Comparison of ENCODE assay signal across 1 cellular context in the genomic region with DNA sequence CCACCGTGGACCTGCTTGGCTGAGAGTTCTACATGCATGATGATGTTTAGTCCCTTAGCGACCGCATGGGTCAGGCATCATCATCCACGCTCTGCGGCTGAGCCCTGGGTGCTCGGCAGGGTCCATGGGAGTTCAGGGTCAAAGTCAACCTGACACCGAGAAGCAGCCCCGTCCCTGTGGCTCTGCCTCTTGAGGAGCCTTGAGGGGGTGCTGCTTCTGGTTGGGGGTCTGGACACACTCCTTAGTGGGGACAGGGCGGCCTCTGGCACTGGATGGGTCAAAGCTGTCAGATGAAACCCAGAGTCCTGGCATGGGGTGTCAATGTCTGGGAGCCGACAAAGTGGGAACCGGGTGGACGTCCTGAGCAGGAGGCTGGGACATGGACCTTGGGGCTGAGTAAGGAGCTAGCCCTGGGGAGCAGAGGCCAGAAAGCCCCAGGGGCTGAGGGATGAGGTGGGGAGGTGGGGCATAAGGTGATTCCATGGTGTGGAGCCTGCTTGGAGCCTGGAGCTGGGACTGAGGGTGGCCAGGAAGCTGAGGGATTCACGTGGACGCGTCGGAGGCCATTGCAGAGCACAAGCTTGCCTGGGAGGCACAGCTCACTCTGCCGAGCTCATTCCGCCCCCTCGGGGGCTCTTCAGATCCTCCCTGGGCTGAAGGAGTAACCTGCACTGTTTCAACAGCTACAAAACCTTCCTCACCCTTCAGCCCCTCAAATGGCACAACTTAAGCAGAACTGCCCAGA.
TF ChIP-seq lines count a peak whose summit lies in the region.

No MANE protein-coding gene starts in this region.

TF ChIP-seq in HepG2, 621 proteins besides CTCF, POLR2A, EP300 and RAD21 (continued from another document):
- TF ChIP-seq ZNF841 (CRISPR knock-in tag; IDR thresholded peaks at IDR 0.05; ENCODE audit: borderline replicate concordance) (no peak), PHF21A (CRISPR knock-in tag; IDR thresholded peaks at IDR 0.05) (no peak), TBX2 (CRISPR knock-in tag; IDR thresholded peaks at IDR 0.05; ENCODE audit: borderline replicate concordance) (no peak), NCOR1 (IDR thresholded peaks at IDR 0.05; ENCODE audit: borderline replicate concordance, low read length) (no peak), ZNF672 (CRISPR knock-in tag; IDR thresholded peaks at IDR 0.05) (no peak), ZNF768 (CRISPR knock-in tag; IDR thresholded peaks at IDR 0.05) (no peak), ZFX (CRISPR knock-in tag; IDR thresholded peaks at IDR 0.05; ENCODE audit: low read depth) (no peak), RELA (CRISPR knock-in tag; IDR thresholded peaks at IDR 0.05) (no peak)
- TF ChIP-seq, protein P1, sequence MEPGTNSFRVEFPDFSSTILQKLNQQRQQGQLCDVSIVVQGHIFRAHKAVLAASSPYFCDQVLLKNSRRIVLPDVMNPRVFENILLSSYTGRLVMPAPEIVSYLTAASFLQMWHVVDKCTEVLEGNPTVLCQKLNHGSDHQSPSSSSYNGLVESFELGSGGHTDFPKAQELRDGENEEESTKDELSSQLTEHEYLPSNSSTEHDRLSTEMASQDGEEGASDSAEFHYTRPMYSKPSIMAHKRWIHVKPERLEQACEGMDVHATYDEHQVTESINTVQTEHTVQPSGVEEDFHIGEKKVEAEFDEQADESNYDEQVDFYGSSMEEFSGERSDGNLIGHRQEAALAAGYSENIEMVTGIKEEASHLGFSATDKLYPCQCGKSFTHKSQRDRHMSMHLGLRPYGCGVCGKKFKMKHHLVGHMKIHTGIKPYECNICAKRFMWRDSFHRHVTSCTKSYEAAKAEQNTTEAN (CRISPR knock-in tag; conservative IDR thresholded peaks at IDR 0.05), result no peak
- TF ChIP-seq, protein P2, sequence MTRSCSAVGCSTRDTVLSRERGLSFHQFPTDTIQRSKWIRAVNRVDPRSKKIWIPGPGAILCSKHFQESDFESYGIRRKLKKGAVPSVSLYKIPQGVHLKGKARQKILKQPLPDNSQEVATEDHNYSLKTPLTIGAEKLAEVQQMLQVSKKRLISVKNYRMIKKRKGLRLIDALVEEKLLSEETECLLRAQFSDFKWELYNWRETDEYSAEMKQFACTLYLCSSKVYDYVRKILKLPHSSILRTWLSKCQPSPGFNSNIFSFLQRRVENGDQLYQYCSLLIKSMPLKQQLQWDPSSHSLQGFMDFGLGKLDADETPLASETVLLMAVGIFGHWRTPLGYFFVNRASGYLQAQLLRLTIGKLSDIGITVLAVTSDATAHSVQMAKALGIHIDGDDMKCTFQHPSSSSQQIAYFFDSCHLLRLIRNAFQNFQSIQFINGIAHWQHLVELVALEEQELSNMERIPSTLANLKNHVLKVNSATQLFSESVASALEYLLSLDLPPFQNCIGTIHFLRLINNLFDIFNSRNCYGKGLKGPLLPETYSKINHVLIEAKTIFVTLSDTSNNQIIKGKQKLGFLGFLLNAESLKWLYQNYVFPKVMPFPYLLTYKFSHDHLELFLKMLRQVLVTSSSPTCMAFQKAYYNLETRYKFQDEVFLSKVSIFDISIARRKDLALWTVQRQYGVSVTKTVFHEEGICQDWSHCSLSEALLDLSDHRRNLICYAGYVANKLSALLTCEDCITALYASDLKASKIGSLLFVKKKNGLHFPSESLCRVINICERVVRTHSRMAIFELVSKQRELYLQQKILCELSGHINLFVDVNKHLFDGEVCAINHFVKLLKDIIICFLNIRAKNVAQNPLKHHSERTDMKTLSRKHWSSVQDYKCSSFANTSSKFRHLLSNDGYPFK (CRISPR knock-in tag; IDR thresholded peaks at IDR 0.05; ENCODE audit: borderline replicate concordance), result no peak
